12 cellular contexts compared by ENCODE assay signal in genomic region chr10:62225362-62225761, GRCh38. TPM values are rescaled to one million over a fixed set of nuclear protein-coding genes. Genes with fewer than 3 reads are reported as not detected.
"Had no signal": no experiment of that assay in that cellular context is flagged by ENCODE, and none has a peak within 500 bp of the region (broad histone marks: within the 10 kb centered on the region; RNA-seq: fewer than 3 reads in every experiment).

No MANE protein-coding gene starts in this region.

- H3K4me3 Mint-ChIP-seq: activated naive CD8-positive, alpha-beta T cell treated with anti-CD3 and anti-CD28 coated beads for 36 hours; endodermal cell; memory B cell; naive thymus-derived CD4-positive, alpha-beta T cell had no signal

- H3K4me1 Mint-ChIP-seq: endodermal cell, memory B cell had no signal

- ATAC-seq: mucosa of descending colon; naive thymus-derived CD4-positive, alpha-beta T cell; right lobe of liver had no signal

- FAIRE-seq: small intestine had no signal

- H3K9me3 Mint-ChIP-seq: activated naive CD8-positive, alpha-beta T cell treated with anti-CD3 and anti-CD28 coated beads for 36 hours; endodermal cell; memory B cell had no signal

- H3K27ac Mint-ChIP-seq: activated naive CD8-positive, alpha-beta T cell treated with anti-CD3 and anti-CD28 coated beads for 36 hours; endodermal cell; memory B cell had no signal

- H3K36me3 Mint-ChIP-seq: activated naive CD8-positive, alpha-beta T cell treated with anti-CD3 and anti-CD28 coated beads for 36 hours; memory B cell had no signal

- DNase-seq: activated CD4-positive, alpha-beta T cell treated with anti-CD3 and anti-CD28 coated beads, Interleukin-2, amount 50 U/mL, for 1 hour; activated naive CD8-positive, alpha-beta T cell treated with anti-CD3 and anti-CD28 coated beads for 36 hours; amniotic stem cell; mucosa of descending colon; naive thymus-derived CD4-positive, alpha-beta T cell; right lobe of liver; small intestine; stimulated activated CD4-positive, alpha-beta T cell treated with anti-CD3 and anti-CD28 coated beads, Interleukin-4, amount 100 ng/mL, for 1 hour; upper lobe of right lung had no signal

- H3K27me3 Mint-ChIP-seq: activated naive CD8-positive, alpha-beta T cell treated with anti-CD3 and anti-CD28 coated beads for 36 hours; memory B cell; naive thymus-derived CD4-positive, alpha-beta T cell had no signal

RNA-seq across cellular contexts. Expression of gene RTKN2, which starts 43.3 kb away (rescaled TPM):
- total RNA-seq: thoracic aorta had no signal
